9 cellular contexts compared by ENCODE assay signal in genomic region chr2:170715932-170716777, GRCh38. TPM values are rescaled to one million over a fixed set of nuclear protein-coding genes. Genes with fewer than 3 reads are reported as not detected.
A peak's percentile ranks its signal among the peaks of the same experiment; 100 is the strongest.
DNase-seq lines count a peak whose midpoint lies in the region; ATAC-seq and TF ChIP-seq lines count a peak whose summit lies in the region.
"Had no signal": no experiment of that assay in that cellular context is flagged by ENCODE, and none has a peak within 500 bp of the region (broad histone marks: within the 10 kb centered on the region; RNA-seq: fewer than 3 reads in every experiment).

No MANE protein-coding gene starts in this region.

- H2AK5ac ChIP-seq in mesendoderm (ENCODE audit: low read length), result no peak overlapping the region

- H3K9ac ChIP-seq in mesendoderm (ENCODE audit: low read length), result peak overlapping the region; percentile 85

- peak in 1 of 2 donors; percentile 16 for DNase-seq in heart right ventricle
- no peak for DNase-seq in Right ventricle myocardium inferior (ENCODE audit: missing footprints)
- DNase-seq in ascending aorta (ENCODE audit: low spot score in 2 of 2), result no peak
- peak; percentile 72 for DNase-seq in mesendoderm
- peak; percentile 73 for DNase-seq in upper lobe of right lung
- no peak for DNase-seq in NCI-H146 (lab: John Stamatoyannopoulos, UW)
- DNase-seq in effector CD8-positive, alpha-beta T cell (lab: John Stamatoyannopoulos, UW), result no peak

- peak overlapping the region; percentile 83 for H3K18ac ChIP-seq in mesendoderm (ENCODE audit: low read length)

- H3K56ac ChIP-seq in mesendoderm (ENCODE audit: low read length), result peak overlapping the region; percentile 80

- no peak overlapping the region for H2BK5ac ChIP-seq in mesendoderm (ENCODE audit: low read length)

- no peaks in the 10 kb centered on the region for H3K79me1 ChIP-seq in mesendoderm (ENCODE audit: low read length)

- H3K23ac ChIP-seq in mesendoderm (ENCODE audit: low read length), result no peak overlapping the region

- peaks cover 29% of the 10 kb centered on the region for H3K79me2 ChIP-seq in mesendoderm (ENCODE audit: control insufficient read depth, insufficient read depth, low read length)

- peak in 3 of 8 donors; percentile 4 to 39 (median 7) for ATAC-seq in heart right ventricle
- no peak for ATAC-seq in Right ventricle myocardium inferior
- ATAC-seq in upper lobe of right lung, result peak; percentile 4
- no peak for ATAC-seq in HG03039 (IDR thresholded peaks at IDR 0.05; ENCODE audit: unreplicated experiment)

- H3K4ac ChIP-seq in mesendoderm (ENCODE audit: low read depth, low read length), result peak overlapping the region; percentile 98

- no peaks in the 10 kb centered on the region for H3K36me3 ChIP-seq in heart right ventricle
- H3K36me3 ChIP-seq in ascending aorta, result no peaks in the 10 kb centered on the region
- H3K36me3 ChIP-seq in mesendoderm (ENCODE audit: control insufficient read depth, insufficient read depth, low read length), result no peaks in the 10 kb centered on the region
- H3K36me3 ChIP-seq in upper lobe of right lung, result no peaks in the 10 kb centered on the region

- H3K4me2 ChIP-seq in mesendoderm (ENCODE audit: low read length), result peak overlapping the region; percentile 71

- peak overlapping the region; percentile 26 to 63 (median 56) for H3K4me3 ChIP-seq in heart right ventricle
- H3K4me3 ChIP-seq in ascending aorta, result peak overlapping the region; percentile 48 to 68
- H3K4me3 ChIP-seq in mesendoderm (ENCODE audit: low read length), result peak overlapping the region; percentile 60
- peak overlapping the region; percentile 55 for H3K4me3 ChIP-seq in upper lobe of right lung

- H4K5ac ChIP-seq in mesendoderm (ENCODE audit: low read length), result no peak overlapping the region

- intact Hi-C loops in heart right ventricle (cut with DNase I), result loop anchor here in 6 of 10 donors (10.0 kb wide), 5 partner anchors 99 to 311 kb away; partner anchors contain the start of gene GAD1 (in 1 of the 6)
- intact Hi-C loops in Right ventricle myocardium inferior (cut with DNase I), result loop anchor here (5.0 to 10.0 kb wide), 2 partner anchors 96 to 211 kb away; no protein-coding TSS in a partner anchor
- intact Hi-C loops in ascending aorta (cut with DNase I), result loop anchor here (5.0 kb wide), 3 partner anchors 56 to 229 kb away; partner anchors contain the start of gene ERICH2
- intact Hi-C loops in upper lobe of right lung (cut with DNase I), result no loop called here

- H3K27ac ChIP-seq in heart right ventricle (peak overlapping the region in 2 of 10 donors; percentile 63), ascending aorta (peak overlapping the region in 1 of 2 donors; percentile 29), mesendoderm (ENCODE audit: low read depth, low read length) (peak overlapping the region; percentile 93), upper lobe of right lung (peak overlapping the region; percentile 58)

- TF ChIP-seq CTCF in heart right ventricle (IDR thresholded peaks at IDR 0.05), result no peak
- TF ChIP-seq CTCF in ascending aorta (IDR thresholded peaks at IDR 0.05), result no peak
- TF ChIP-seq CTCF in upper lobe of right lung (IDR thresholded peaks at IDR 0.05), result no peak

- no peak overlapping the region for H4K8ac ChIP-seq in mesendoderm (ENCODE audit: low read depth, low read length)

- H3K27me3 ChIP-seq in heart right ventricle (peaks cover 39 to 100% (median 98%) of the 10 kb centered on the region in 7 donors), ascending aorta (peaks cover 14% of the 10 kb centered on the region), mesendoderm (ENCODE audit: insufficient read depth, low read length, poor library complexity) (no peaks in the 10 kb centered on the region), upper lobe of right lung (peaks cover 80% of the 10 kb centered on the region)

- H3K4me1 ChIP-seq in heart right ventricle (peaks cover 12 to 50% (median 36%) of the 10 kb centered on the region in 9 donors), ascending aorta (peaks cover 8 to 12% of the 10 kb centered on the region in 2 donors), mesendoderm (ENCODE audit: control insufficient read depth, low read depth, low read length) (peaks cover 6% of the 10 kb centered on the region), upper lobe of right lung (peaks cover 29% of the 10 kb centered on the region)

- peak overlapping the region; percentile 63 for H2BK120ac ChIP-seq in mesendoderm (ENCODE audit: low read depth, low read length)

- 2 to 13% methylated on average over 78 to 95 of the region's 95 CpGs for WGBS in heart right ventricle, 2 donors
- no CpG with 5 or more reads among the region's 95 CpGs for WGBS in mesendoderm (ENCODE audit: extremely low coverage, insufficient coverage, low lambda C conversion rate)

- H2BK15ac ChIP-seq in mesendoderm (replicated peaks; ENCODE audit: low read depth), result no peak overlapping the region

- H3K9me3 ChIP-seq in heart right ventricle (no peaks in the 10 kb centered on the region), ascending aorta (no peaks in the 10 kb centered on the region), upper lobe of right lung (no peaks in the 10 kb centered on the region)

RNA-seq across cellular contexts. Expression of gene SP5, which starts 1.0 kb away (rescaled TPM):
- total RNA-seq in heart right ventricle, result under 1 TPM in 8 of 10 donors, not detected in 2; 0.15 to 0.97 (median 0.45) TPM
- polyA plus RNA-seq in heart right ventricle, result under 1 TPM in 1 of 2 donors, not detected in 1; 0.12 TPM
- total RNA-seq in Right ventricle myocardium inferior, result 0.19 TPM
- 2.8 TPM for total RNA-seq in ascending aorta
- 176 TPM for polyA plus RNA-seq in mesendoderm (2013, experiment 1 of 2)
- 197 TPM for polyA plus RNA-seq in mesendoderm (2013, experiment 2 of 2)
- 2.5 TPM for total RNA-seq in upper lobe of right lung
- total RNA-seq: fibroblast of villous mesenchyme had no signal

RNA-seq across cellular contexts. Expression of gene ERICH2, which starts 54.0 kb away (rescaled TPM):
- total RNA-seq in heart right ventricle, result 1 to 10 TPM in 7 of 10 donors, under 1 TPM in 3; 0.46 to 2.3 (median 1.5) TPM
- polyA plus RNA-seq in heart right ventricle, result under 1 TPM; 0.45 to 0.66 TPM
- total RNA-seq in Right ventricle myocardium inferior, result not detected
- total RNA-seq in ascending aorta, result not detected
- 4.9 TPM for polyA plus RNA-seq in mesendoderm (2013, experiment 1 of 2)
- 4.9 TPM for polyA plus RNA-seq in mesendoderm (2013, experiment 2 of 2)
- total RNA-seq in upper lobe of right lung, result 5.6 TPM
- total RNA-seq: fibroblast of villous mesenchyme had no signal

Comparison
In these comparisons a context has a peak if more than half of its experiments do, and no peak if none do; other contexts are left out.
1. DNase-seq: peak in mesendoderm (single experiment) and upper lobe of right lung (single experiment); none in Right ventricle myocardium inferior (single experiment), ascending aorta (0 of 2), NCI-H146 (single experiment) and effector CD8-positive, alpha-beta T cell (single experiment).
2. Peak in every context shown above with its lines, with median percentiles within 50 percentile points of each other: H3K4me3 ChIP-seq.